ENCODE assay signal across 17 cellular contexts in genomic region chr1:40837601-40838000, GRCh38. TPM values are rescaled to one million over a fixed set of nuclear protein-coding genes. Genes with fewer than 3 reads are reported as not detected.
DNase-seq lines count a peak whose midpoint lies in the region; ATAC-seq, FAIRE-seq and TF ChIP-seq lines count a peak whose summit lies in the region.
"Had no signal": no experiment of that assay in that cellular context is flagged by ENCODE, and none has a peak within 500 bp of the region (broad histone marks: within the 10 kb centered on the region; RNA-seq: fewer than 3 reads in every experiment).

No MANE protein-coding gene starts in this region.

- no peak overlapping the region for H3K4me2 ChIP-seq in neuronal stem cell (ENCODE audit: insufficient read depth, low read length, poor library complexity, severe bottlenecking)
- H3K4me2 ChIP-seq: A549 had no signal

- H3K4ac ChIP-seq in neuronal stem cell (ENCODE audit: low read length), result no peak overlapping the region

- peaks cover 18 to 32% (median 27%) of the 10 kb centered on the region in 3 donors for H3K4me1 Mint-ChIP-seq in T-cell

- H3K36me3 ChIP-seq in heart left ventricle (no peaks in the 10 kb centered on the region), neuronal stem cell (replicated peaks in 1 of 2; ENCODE audit: control insufficient read depth in 2 of 2, insufficient read depth in 2 of 2, low read length in 2 of 2) (no peaks in the 10 kb centered on the region), testis (ENCODE audit: low read depth, missing control alignments) (no peaks in the 10 kb centered on the region), sigmoid colon (peaks cover 14 to 75% (median 23%) of the 10 kb centered on the region in 4 donors)

- intact Hi-C loops in Right ventricle myocardium inferior (cut with DNase I) (no loop called here), heart left ventricle (cut with DNase I) (no loop called here), testis (cut with DNase I; ENCODE audit: low total_unique reads) (no loop called here), sigmoid colon (cut with DNase I) (no loop called here)

- H3K4me1 ChIP-seq in heart left ventricle, result no peaks in the 10 kb centered on the region
- peaks cover 0 to 13% of the 10 kb centered on the region in 2 donors for H3K4me1 ChIP-seq in neuronal stem cell (ENCODE audit: control insufficient read depth in 2 of 2, insufficient read depth in 1 of 2, low read depth in 1 of 2, low read length in 2 of 2)
- H3K4me1 ChIP-seq in testis, result no peaks in the 10 kb centered on the region
- no peaks in the 10 kb centered on the region for H3K4me1 ChIP-seq in sigmoid colon
- H3K4me1 ChIP-seq: A549, Caco-2 had no signal

- H3K4me3 ChIP-seq in heart left ventricle, result no peak overlapping the region
- H3K4me3 ChIP-seq in neuronal stem cell (ENCODE audit: low read length in 2 of 2), result no peak overlapping the region
- peak overlapping the region; percentile 9 to 39 for H3K4me3 ChIP-seq in testis
- no peak overlapping the region for H3K4me3 ChIP-seq in sigmoid colon
- H3K4me3 ChIP-seq: A549 had no signal

- no peak overlapping the region for H3K4me3 Mint-ChIP-seq in T-cell
- H3K4me3 Mint-ChIP-seq: CD4-positive, alpha-beta T cell had no signal

- no peak overlapping the region for H3K9ac ChIP-seq in neuronal stem cell (ENCODE audit: low read depth, low read length, poor library complexity)

- peak overlapping the region; percentile 29 for H3K18ac ChIP-seq in neuronal stem cell (ENCODE audit: low read length)

- no peak overlapping the region for H2AFZ ChIP-seq in neuronal stem cell (ENCODE audit: low read length)

- FAIRE-seq in HTR-8/SVneo (lab: Jason Lieb, UNC), result no peak
- FAIRE-seq: A549, D721Med, G401.6 had no signal

- peaks cover 0 to 4% (median 0%) of the 10 kb centered on the region in 12 donors for H3K9me3 ChIP-seq in heart left ventricle
- H3K9me3 ChIP-seq in neuronal stem cell (replicated peaks in 1 of 2; ENCODE audit: control insufficient read depth in 2 of 2, insufficient read depth in 1 of 2, low read depth in 1 of 2, low read length in 2 of 2), result peaks cover under 1 to 2% of the 10 kb centered on the region in 2 donors
- H3K9me3 ChIP-seq in testis, result no peaks in the 10 kb centered on the region
- no peaks in the 10 kb centered on the region for H3K9me3 ChIP-seq in sigmoid colon
- H3K9me3 ChIP-seq: A549, Caco-2 had no signal

- H4K8ac ChIP-seq in neuronal stem cell (ENCODE audit: low read depth, low read length), result no peak overlapping the region

- H3K23ac ChIP-seq in neuronal stem cell (ENCODE audit: low read depth, low read length, poor library complexity), result no peak overlapping the region

- H2BK12ac ChIP-seq in neuronal stem cell (ENCODE audit: low read length), result no peak overlapping the region

- no peak for TF ChIP-seq POLR2A in heart left ventricle (IDR thresholded peaks at IDR 0.05)
- no peak for TF ChIP-seq POLR2A in testis (IDR thresholded peaks at IDR 0.05)
- no peak for TF ChIP-seq POLR2A in sigmoid colon (IDR thresholded peaks at IDR 0.05)

- no peak overlapping the region for H4K91ac ChIP-seq in neuronal stem cell (ENCODE audit: low read depth, low read length, poor library complexity)

- no peak overlapping the region for H2BK5ac ChIP-seq in neuronal stem cell (ENCODE audit: low read length)

- no peak overlapping the region for H2BK120ac ChIP-seq in neuronal stem cell (ENCODE audit: low read depth, low read length)

- no peaks in the 10 kb centered on the region for H3K27me3 Mint-ChIP-seq in T-cell
- H3K27me3 Mint-ChIP-seq: CD4-positive, alpha-beta T cell had no signal

- ATAC-seq in Right ventricle myocardium inferior, result no peak
- ATAC-seq in heart left ventricle, result no peak
- ATAC-seq in T-cell (replicated peaks in 1 of 4), result no peak
- ATAC-seq: A549 had no signal

- H2BK15ac ChIP-seq in neuronal stem cell (ENCODE audit: low read length), result no peak overlapping the region

- H3K27ac ChIP-seq in heart left ventricle (no peak overlapping the region), neuronal stem cell (replicated peaks; ENCODE audit: low read length) (no peak overlapping the region), testis (no peak overlapping the region), sigmoid colon (no peak overlapping the region)
- H3K27ac ChIP-seq: 22Rv1, A549, C4-2B had no signal

- H3K79me1 ChIP-seq in neuronal stem cell (ENCODE audit: low read depth, low read length), result no peaks in the 10 kb centered on the region

- no peak for TF ChIP-seq CTCF in heart left ventricle (IDR thresholded peaks at IDR 0.05)
- no peak for TF ChIP-seq CTCF in testis (IDR thresholded peaks at IDR 0.05)
- no peak for TF ChIP-seq CTCF in sigmoid colon (IDR thresholded peaks at IDR 0.05)

- H3K27me3 ChIP-seq in heart left ventricle (no peaks in the 10 kb centered on the region), neuronal stem cell (ENCODE audit: control insufficient read depth in 3 of 3, insufficient read depth in 3 of 3, low read depth in 1 of 3, low read length in 3 of 3) (peaks cover 0 to 19% (median 0%) of the 10 kb centered on the region in 3 experiments), testis (no peaks in the 10 kb centered on the region), sigmoid colon (no peaks in the 10 kb centered on the region)

- H3K36me3 Mint-ChIP-seq in T-cell, result no peaks in the 10 kb centered on the region

- POLR2A ChIA-PET in T-cell (lab: Charles Lee), result no interaction called here

- H3K9me3 Mint-ChIP-seq in T-cell, result peaks cover 0 to 4% (median 3%) of the 10 kb centered on the region in 3 donors
- H3K9me3 Mint-ChIP-seq: CD4-positive, alpha-beta T cell had no signal

- CTCF ChIA-PET in T-cell (lab: Charles Lee), result interaction anchor here in 1 of 2 donors (0.6 kb wide), 1 partner anchor 584 kb away, joined by 3 read pairs; no protein-coding TSS in a partner anchor

- no peak for TF ChIP-seq EP300 in sigmoid colon (IDR thresholded peaks at IDR 0.05)

- H2AK5ac ChIP-seq in neuronal stem cell (ENCODE audit: low read depth, low read length), result peak overlapping the region; percentile 14

- H3K14ac ChIP-seq in neuronal stem cell (ENCODE audit: low read length), result no peak overlapping the region

- H3K27ac Mint-ChIP-seq in T-cell, result no peak overlapping the region
- H3K27ac Mint-ChIP-seq: CD4-positive, alpha-beta T cell had no signal

- peak; percentile 60 for DNase-seq in Right ventricle myocardium inferior (ENCODE audit: missing footprints)
- DNase-seq in heart left ventricle, result no peak
- DNase-seq in neuronal stem cell (ENCODE audit: low spot score), result no peak
- DNase-seq in testis, result no peak
- DNase-seq in sigmoid colon, result no peak
- DNase-seq in HTR-8/SVneo (ENCODE audit: insufficient read length, low spot score), result no peak
- no peak for DNase-seq in T-cell
- DNase-seq: AML-193; Caco-2; CD4-positive, alpha-beta T cell; HCEC 1CT had no signal

- WGBS in heart left ventricle, 4 donors, result 59 to 76% (median 66%) methylated on average over 21 to 24 of the region's 24 CpGs
- WGBS in neuronal stem cell (ENCODE audit: extremely low coverage in 2 of 2, insufficient read length in 2 of 2, insufficient replicate concordance in 1 of 2), 2 donors, result no CpG with 5 or more reads among the region's 24 CpGs
- 41 to 55% methylated on average over 17 to 24 of the region's 24 CpGs for WGBS in testis, 2 donors
- WGBS in sigmoid colon, 2 donors, result 71 to 89% methylated on average over 24 of the region's 24 CpGs

RNA-seq across cellular contexts. Expression of gene CITED4, which starts 24.6 kb away (rescaled TPM):
- 40.6 TPM for total RNA-seq in Right ventricle myocardium inferior
- 10 to 100 TPM; 23.7 to 49.5 (median 34.3) TPM for total RNA-seq in heart left ventricle
- polyA plus RNA-seq in heart left ventricle, result 10 to 100 TPM in 1 of 2 donors, 1 to 10 TPM in 1; 3.2 to 19.1 TPM
- 17.7 TPM for polyA plus RNA-seq in neuronal stem cell (2013, experiment 1 of 2)
- 17.8 TPM for polyA plus RNA-seq in neuronal stem cell (2013, experiment 2 of 2)
- 100 to 1,000 TPM in 1 of 2 donors, 10 to 100 TPM in 1; 79.0 to 124 TPM for total RNA-seq in testis
- 20.1 TPM for polyA plus RNA-seq in testis (ENCODE audit: insufficient read depth, low read depth, low replicate concordance)
- total RNA-seq in sigmoid colon, result 10 to 100 TPM; 22.7 to 59.8 (median 36.9) TPM
- polyA plus RNA-seq in sigmoid colon, result 1 to 10 TPM in 1 of 3 donors, not detected in 2; 3.0 TPM
- 10 to 100 TPM; 23.4 to 37.0 (median 28.4) TPM for total RNA-seq in T-cell

RNA-seq across cellular contexts. Expression of gene KCNQ4, which starts 54.0 kb away (rescaled TPM):
- total RNA-seq in Right ventricle myocardium inferior (2.8 TPM), heart left ventricle (1 to 10 TPM; 1.3 to 4.4 (median 2.2) TPM), testis (1 to 10 TPM; 1.4 to 2.4 TPM), sigmoid colon (10 to 100 TPM in 1 of 4 donors, 1 to 10 TPM in 3; 4.8 to 10.8 (median 8.7) TPM), T-cell (under 1 TPM; 0.10 to 0.35 (median 0.26) TPM)
- polyA plus RNA-seq in heart left ventricle (1 to 10 TPM; 1.3 to 1.8 TPM), testis (ENCODE audit: insufficient read depth, low read depth, low replicate concordance) (2.3 TPM), sigmoid colon (1 to 10 TPM in 1 of 3 donors, under 1 TPM in 1, not detected in 1; 0.60 to 2.6 TPM)
- polyA plus RNA-seq in neuronal stem cell (2013, experiment 1 of 2), result 3.1 TPM
- polyA plus RNA-seq in neuronal stem cell (2013, experiment 2 of 2), result 3.2 TPM
- total RNA-seq: H4 had no signal

Comparison
In these comparisons a context has a peak if more than half of its experiments do, and no peak if none do; other contexts are left out.
1. H3K4me3 ChIP-seq: peak in testis (2 of 2); none in heart left ventricle (0 of 12), neuronal stem cell (0 of 2) and sigmoid colon (0 of 4).